9 cellular contexts compared by ENCODE assay signal in genomic region chr4:7206856-7207567, GRCh38. TPM values are rescaled to one million over a fixed set of nuclear protein-coding genes. Genes with fewer than 3 reads are reported as not detected.
A peak's percentile ranks its signal among the peaks of the same experiment; 100 is the strongest.
DNase-seq lines count a peak whose midpoint lies in the region; ATAC-seq, FAIRE-seq and TF ChIP-seq lines count a peak whose summit lies in the region.
"Had no signal": no experiment of that assay in that cellular context is flagged by ENCODE, and none has a peak within 500 bp of the region (broad histone marks: within the 10 kb centered on the region; RNA-seq: fewer than 3 reads in every experiment).

No MANE protein-coding gene starts in this region.

- peaks cover 0 to 21% (median 0%) of the 10 kb centered on the region in 3 experiments for H3K27me3 ChIP-seq in neuronal stem cell (ENCODE audit: control insufficient read depth in 3 of 3, insufficient read depth in 3 of 3, low read depth in 1 of 3, low read length in 3 of 3)

- no peaks in the 10 kb centered on the region for H3K36me3 ChIP-seq in neuronal stem cell (replicated peaks in 1 of 2; ENCODE audit: control insufficient read depth in 2 of 2, insufficient read depth in 2 of 2, low read length in 2 of 2)

- H3K4me1 ChIP-seq in neuronal stem cell (ENCODE audit: control insufficient read depth in 2 of 2, insufficient read depth in 1 of 2, low read depth in 1 of 2, low read length in 2 of 2): peaks cover 0 to 17% of the 10 kb centered on the region in 2 donors

- no peak overlapping the region for H2BK5ac ChIP-seq in neuronal stem cell (ENCODE audit: low read length)

- ATAC-seq in GM18502 (IDR thresholded peaks at IDR 0.05; ENCODE audit: poor library complexity, unreplicated experiment) (no peak), GM21381 (IDR thresholded peaks at IDR 0.05; ENCODE audit: unreplicated experiment) (no peak)
- ATAC-seq: naive thymus-derived CD8-positive, alpha-beta T cell had no signal

- no peak overlapping the region for H4K91ac ChIP-seq in neuronal stem cell (ENCODE audit: low read depth, low read length, poor library complexity)

- peak overlapping the region; percentile 7 for H2BK12ac ChIP-seq in neuronal stem cell (ENCODE audit: low read length)

- H3K79me1 ChIP-seq in neuronal stem cell (ENCODE audit: low read depth, low read length): peaks cover 2% of the 10 kb centered on the region

- no peak overlapping the region for H3K14ac ChIP-seq in neuronal stem cell (ENCODE audit: low read length)

- no peak overlapping the region for H2BK120ac ChIP-seq in neuronal stem cell (ENCODE audit: low read depth, low read length)

- H3K4me3 ChIP-seq in AG10803 (ENCODE audit: low read length): peak overlapping the region; percentile 41
- H3K4me3 ChIP-seq in fibroblast of villous mesenchyme (ENCODE audit: low read depth, low read length): no peak overlapping the region
- H3K4me3 ChIP-seq in neuronal stem cell (ENCODE audit: low read length in 2 of 2): no peak overlapping the region

- peak overlapping the region; percentile 75 for H3K18ac ChIP-seq in neuronal stem cell (ENCODE audit: low read length)

- H3K4me2 ChIP-seq in neuronal stem cell (ENCODE audit: insufficient read depth, low read length, poor library complexity, severe bottlenecking): no peak overlapping the region

- DNase-seq in AG10803 (ENCODE audit: low read depth) (peak; percentile 86), RCC 7860 (ENCODE audit: low spot score) (peak; percentile 79), fibroblast of villous mesenchyme (ENCODE audit: low read depth) (peak; percentile 80), neuronal stem cell (ENCODE audit: low spot score) (peak; percentile 39)
- DNase-seq in activated CD8-positive, alpha-beta memory T cell treated with anti-CD3 and anti-CD28 coated beads, Interleukin-2, amount 50 U/mL, for 48 hours: no peak
- DNase-seq in stimulated activated naive CD4-positive, alpha-beta T cell treated with Interleukin-2 at 50 U/mL for 16 hours (lab: John Stamatoyannopoulos, UW): no peak

- H2AK5ac ChIP-seq in neuronal stem cell (ENCODE audit: low read depth, low read length): peak overlapping the region; percentile 8

- FAIRE-seq in RCC 7860 (lab: Jason Lieb, UNC): peak; percentile 79

- H4K8ac ChIP-seq in neuronal stem cell (ENCODE audit: low read depth, low read length): no peak overlapping the region

- H3K4ac ChIP-seq in neuronal stem cell (ENCODE audit: low read length): no peak overlapping the region

- WGBS in neuronal stem cell (ENCODE audit: extremely low coverage in 2 of 2, insufficient read length in 2 of 2, insufficient replicate concordance in 1 of 2), 2 donors: no CpG with 5 or more reads among the region's 21 CpGs

- peak overlapping the region; percentile 11 for H3K27ac ChIP-seq in neuronal stem cell (replicated peaks; ENCODE audit: low read length)

- no peak for TF ChIP-seq CTCF in AG10803 (conservative IDR thresholded peaks at IDR 0.05; ENCODE audit: low read length)
- TF ChIP-seq CTCF in fibroblast of villous mesenchyme (IDR thresholded peaks at IDR 0.05; ENCODE audit: insufficient read depth, low read depth, low read length): no peak

- no peaks in the 10 kb centered on the region for H3K9me3 ChIP-seq in neuronal stem cell (replicated peaks in 1 of 2; ENCODE audit: control insufficient read depth in 2 of 2, insufficient read depth in 1 of 2, low read depth in 1 of 2, low read length in 2 of 2)

- H2AFZ ChIP-seq in neuronal stem cell (ENCODE audit: low read length): peak overlapping the region; percentile 5

- H3K9ac ChIP-seq in neuronal stem cell (ENCODE audit: low read depth, low read length, poor library complexity): no peak overlapping the region

- peak overlapping the region; percentile 54 for H2BK15ac ChIP-seq in neuronal stem cell (ENCODE audit: low read length)

- H3K23ac ChIP-seq in neuronal stem cell (ENCODE audit: low read depth, low read length, poor library complexity): no peak overlapping the region

RNA-seq across cellular contexts. Expression of gene SORCS2, which starts 14.7 kb away (rescaled TPM):
- total RNA-seq in fibroblast of villous mesenchyme: under 0.01 TPM in 2 replicates
- polyA plus RNA-seq in neuronal stem cell (2013, experiment 1 of 2): 2.9 TPM
- 2.9 TPM for polyA plus RNA-seq in neuronal stem cell (2013, experiment 2 of 2)
- total RNA-seq: naive thymus-derived CD8-positive, alpha-beta T cell had no signal
- polyA plus RNA-seq: naive thymus-derived CD8-positive, alpha-beta T cell had no signal

Comparison
In these comparisons a context has a peak if more than half of its experiments do, and no peak if none do; other contexts are left out.
1. DNase-seq: peak in AG10803 (single experiment), RCC 7860 (single experiment), fibroblast of villous mesenchyme (single experiment) and neuronal stem cell (single experiment); none in activated CD8-positive, alpha-beta memory T cell treated with anti-CD3 and anti-CD28 coated beads, Interleukin-2, amount 50 U/mL, for 48 hours (single experiment) and stimulated activated naive CD4-positive, alpha-beta T cell treated with Interleukin-2 at 50 U/mL for 16 hours (single experiment).